In genomic region chr4:148315049-148315448, GRCh38 we compare ENCODE assay signal across 18 cellular contexts.
DNase-seq lines count a peak whose midpoint lies in the region; FAIRE-seq and TF ChIP-seq lines count a peak whose summit lies in the region.
"Had no signal": no experiment of that assay in that cellular context is flagged by ENCODE, and none has a peak within 500 bp of the region (broad histone marks: within the 10 kb centered on the region; RNA-seq: fewer than 3 reads in every experiment).

No MANE protein-coding gene starts in this region.

- peak overlapping the region; percentile 44 for H3K27ac Mint-ChIP-seq in astrocyte (ENCODE audit: unreplicated experiment)
- H3K27ac Mint-ChIP-seq: activated CD8-positive, alpha-beta memory T cell treated with anti-CD3 and anti-CD28 coated beads, Interleukin-2, amount 10 ng/mL, durations not matched to agents 7 days and 5 days; HFFc6; WTC11 had no signal

- H3K9ac ChIP-seq in astrocyte (ENCODE audit: low read length): no peak overlapping the region

- DNase-seq in AG10803 (ENCODE audit: low read depth) (peak; percentile 1), HT1080 (ENCODE audit: low read depth) (peak; percentile 79), astrocyte (ENCODE audit: low read depth) (peak; percentile 92), myocyte (ENCODE audit: low read depth) (peak; percentile 99), dedifferentiated amniotic fluid mesenchymal stem cell (ENCODE audit: extremely low spot score) (no peak), NCI-H524 (lab: John Stamatoyannopoulos, UW) (no peak), AG08395 (ENCODE audit: low spot score) (no peak), NCI-H1694 (lab: John Stamatoyannopoulos, UW) (no peak)
- DNase-seq: activated CD8-positive, alpha-beta memory T cell treated with anti-CD3 and anti-CD28 coated beads, Interleukin-2, amount 10 ng/mL, durations not matched to agents 7 days and 5 days; activated gamma-delta T cell; AML-193; erythroblast; HFFc6 had no signal

- no peak overlapping the region for H3K4me2 ChIP-seq in astrocyte (ENCODE audit: low read length)
- H3K4me2 ChIP-seq: PC-9 had no signal

- no peaks in the 10 kb centered on the region for H3K27me3 ChIP-seq in astrocyte (ENCODE audit: insufficient read depth, low read length)
- H3K27me3 ChIP-seq: ascending aorta, right atrium auricular region had no signal

- no peaks in the 10 kb centered on the region for H4K20me1 ChIP-seq in astrocyte (ENCODE audit: insufficient read depth, low read length)

- no peaks in the 10 kb centered on the region for H3K36me3 Mint-ChIP-seq in astrocyte (ENCODE audit: low read depth, unreplicated experiment)
- H3K36me3 Mint-ChIP-seq: activated CD8-positive, alpha-beta memory T cell treated with anti-CD3 and anti-CD28 coated beads, Interleukin-2, amount 10 ng/mL, durations not matched to agents 7 days and 5 days had no signal

- H3K9me3 Mint-ChIP-seq in astrocyte (ENCODE audit: unreplicated experiment): peaks cover 2% of the 10 kb centered on the region
- H3K9me3 Mint-ChIP-seq: WTC11 had no signal

- H3K4me3 ChIP-seq in AG10803 (ENCODE audit: low read length): no peak overlapping the region
- no peak overlapping the region for H3K4me3 ChIP-seq in astrocyte (ENCODE audit: insufficient read depth, low read depth, low read length)
- H3K4me3 ChIP-seq: ascending aorta, PC-9, right atrium auricular region had no signal

- H3K4me1 Mint-ChIP-seq in astrocyte (ENCODE audit: low read depth, unreplicated experiment): peaks cover 21% of the 10 kb centered on the region
- H3K4me1 Mint-ChIP-seq: activated CD8-positive, alpha-beta memory T cell treated with anti-CD3 and anti-CD28 coated beads, Interleukin-2, amount 10 ng/mL, durations not matched to agents 7 days and 5 days had no signal

- H3K27ac ChIP-seq in astrocyte (ENCODE audit: low read depth, low read length): no peak overlapping the region
- H3K27ac ChIP-seq: ascending aorta, PC-9, right atrium auricular region had no signal

- no peak overlapping the region for H3K4me3 Mint-ChIP-seq in astrocyte (ENCODE audit: unreplicated experiment)
- H3K4me3 Mint-ChIP-seq: activated CD8-positive, alpha-beta memory T cell treated with anti-CD3 and anti-CD28 coated beads, Interleukin-2, amount 10 ng/mL, durations not matched to agents 7 days and 5 days; HFFc6; WTC11 had no signal

- no peak overlapping the region for H2AFZ ChIP-seq in astrocyte (ENCODE audit: low read depth, low read length)
- H2AFZ ChIP-seq: PC-9 had no signal

- FAIRE-seq in astrocyte (lab: Jason Lieb, UNC): no peak
- FAIRE-seq: GM19239 had no signal

- H3K9me3 ChIP-seq in astrocyte (ENCODE audit: insufficient read depth, low read depth, low read length): no peaks in the 10 kb centered on the region
- H3K9me3 ChIP-seq: ascending aorta, right atrium auricular region had no signal

- no peaks in the 10 kb centered on the region for H3K79me2 ChIP-seq in astrocyte (ENCODE audit: insufficient read depth, low read length)

- TF ChIP-seq CTCF in AG10803 (conservative IDR thresholded peaks at IDR 0.05; ENCODE audit: low read length): no peak
- no peak for TF ChIP-seq CTCF in astrocyte (IDR thresholded peaks at IDR 0.05; ENCODE audit: insufficient read depth, low read depth, low read length)

- H3K36me3 ChIP-seq in astrocyte (ENCODE audit: insufficient read depth, low read length): no peaks in the 10 kb centered on the region
- H3K36me3 ChIP-seq: ascending aorta, right atrium auricular region had no signal

- no peaks in the 10 kb centered on the region for H3K27me3 Mint-ChIP-seq in astrocyte (ENCODE audit: low read depth, unreplicated experiment)
- H3K27me3 Mint-ChIP-seq: activated CD8-positive, alpha-beta memory T cell treated with anti-CD3 and anti-CD28 coated beads, Interleukin-2, amount 10 ng/mL, durations not matched to agents 7 days and 5 days had no signal

- no peaks in the 10 kb centered on the region for H3K4me1 ChIP-seq in astrocyte (ENCODE audit: insufficient read depth, low read length)

Comparison
In these comparisons a context has a peak if more than half of its experiments do, and no peak if none do; other contexts are left out.
1. DNase-seq: peak in AG10803 (single experiment), HT1080 (single experiment), astrocyte (single experiment) and myocyte (single experiment); none in dedifferentiated amniotic fluid mesenchymal stem cell (single experiment), NCI-H524 (0 of 2), AG08395 (single experiment) and NCI-H1694 (single experiment).